In genomic region chr17:74592087-74592990, GRCh38 we compare ENCODE assay signal across 1 cellular context.
TF ChIP-seq lines count a peak whose summit lies in the region.

Gene CD300LD, minus strand, starts transcription at chr17:74592283. Its CDS starts 81 bp downstream, at chr17:74592202.

TF ChIP-seq in GM12878, 131 proteins besides CTCF, POLR2A, EP300 and RAD21 (continued from another document):
- TF ChIP-seq, protein P1, sequence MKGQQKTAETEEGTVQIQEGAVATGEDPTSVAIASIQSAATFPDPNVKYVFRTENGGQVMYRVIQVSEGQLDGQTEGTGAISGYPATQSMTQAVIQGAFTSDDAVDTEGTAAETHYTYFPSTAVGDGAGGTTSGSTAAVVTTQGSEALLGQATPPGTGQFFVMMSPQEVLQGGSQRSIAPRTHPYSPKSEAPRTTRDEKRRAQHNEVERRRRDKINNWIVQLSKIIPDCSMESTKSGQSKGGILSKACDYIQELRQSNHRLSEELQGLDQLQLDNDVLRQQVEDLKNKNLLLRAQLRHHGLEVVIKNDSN (IDR thresholded peaks at IDR 0.05; ENCODE audit: borderline replicate concordance, extremely low read length, insufficient read depth, low read depth, low read length), result no peak
